ENCODE assay signal across 1 cellular context in genomic region chr11:64598797-64599697, GRCh38.
TF ChIP-seq lines count a peak whose summit lies in the region.

No MANE protein-coding gene starts in this region.

TF ChIP-seq in GM23338, 12 proteins besides CTCF, POLR2A, EP300 and RAD21 (continued from another document):
- TF ChIP-seq ZNF462 (CRISPR knock-in tag; IDR thresholded peaks at IDR 0.05) (no peak), EZH2phosphoT487 (IDR thresholded peaks at IDR 0.05; ENCODE audit: unreplicated experiment) (no peak), POLR2AphosphoS5 (IDR thresholded peaks at IDR 0.05; ENCODE audit: low read depth) (no peak), ZNF114 (CRISPR knock-in tag; IDR thresholded peaks at IDR 0.05) (no peak), JUNB (IDR thresholded peaks at IDR 0.05; ENCODE audit: unreplicated experiment) (no peak), EZH2 (IDR thresholded peaks at IDR 0.05; ENCODE audit: low read depth, unreplicated experiment) (no peak), CREB1 (CRISPR knock-in tag; IDR thresholded peaks at IDR 0.05; ENCODE audit: low read depth) (no peak), REST (IDR thresholded peaks at IDR 0.05; ENCODE audit: unreplicated experiment) (no peak)
TF ChIP-seq in GM23338: peak in this region for 0.
